11 cellular contexts compared by ENCODE assay signal in genomic region chr10:49139000-49139865, GRCh38. TPM values are rescaled to one million over a fixed set of nuclear protein-coding genes. Genes with fewer than 3 reads are reported as not detected.
DNase-seq lines count a peak whose midpoint lies in the region; ATAC-seq, FAIRE-seq and TF ChIP-seq lines count a peak whose summit lies in the region.
"Had no signal": no experiment of that assay in that cellular context is flagged by ENCODE, and none has a peak within 500 bp of the region (broad histone marks: within the 10 kb centered on the region; RNA-seq: fewer than 3 reads in every experiment).

No MANE protein-coding gene starts in this region.

- no peak overlapping the region for H3K18ac ChIP-seq in H1 (ENCODE audit: extremely low read depth, low read length)

- peaks cover 3% of the 10 kb centered on the region for H3K9me3 Mint-ChIP-seq in osteocyte (ENCODE audit: unreplicated experiment)

- H3K36me3 Mint-ChIP-seq in osteocyte (ENCODE audit: unreplicated experiment): no peaks in the 10 kb centered on the region

- H3K4me1 ChIP-seq in BLaER1 treated with 17β-estradiol and CSF1 and Interleukin-3, amounts not matched to agents 10 nM and 100 nM: peaks cover 20 to 54% (median 40%) of the 10 kb centered on the region in 10 experiments
- H3K4me1 ChIP-seq in H1 (replicated peaks in 1 of 4; ENCODE audit: control insufficient read depth in 3 of 4, insufficient read depth in 4 of 4, low read length in 3 of 4) (peaks cover 1 to 6% (median 3%) of the 10 kb centered on the region in 4 experiments; a peak in 2 of 7 replicates), foreskin keratinocyte (no peaks in the 10 kb centered on the region)

- H3K4me2 ChIP-seq in BLaER1 treated with 17β-estradiol and CSF1 and Interleukin-3, amounts not matched to agents 10 nM and 100 nM: peak overlapping the region in 10 of 11 experiments; percentile 12 to 93 (median 72); a peak in 17 of 22 replicates
- H3K4me2 ChIP-seq in H1 (ENCODE audit: insufficient read depth in 1 of 2, low read depth in 2 of 2, low read length in 2 of 2): no peak overlapping the region

- CTCF ChIA-PET in H1 (lab: Charles Lee; ENCODE audit: partially characterized antibody): interaction anchor here (0.7 to 4.3 kb wide), 8 partner anchors 9 to 294 kb away, joined by 3 to 13 read pairs (median 4); no protein-coding TSS in a partner anchor

- no peaks in the 10 kb centered on the region for H3K79me2 ChIP-seq in H1 (ENCODE audit: control insufficient read depth in 1 of 2, insufficient read depth in 2 of 2, low read length in 2 of 2)

- no peak overlapping the region for H3K56ac ChIP-seq in H1 (replicated peaks; ENCODE audit: insufficient read length, low read depth, low read length)

- no peak overlapping the region for H2AK5ac ChIP-seq in H1 (ENCODE audit: low read depth, low read length)

- 84% methylated on average over 8 of the region's 8 CpGs; no CpG with 5 or more reads in 1 of the 2 experiments for WGBS in H1 (ENCODE audit: extremely low coverage in 1 of 2, insufficient coverage in 1 of 2, insufficient read length in 1 of 2, insufficient replicate concordance in 2 of 2, low coverage in 1 of 2, low lambda C conversion rate in 2 of 2, missing lambda C conversion rate in 1 of 2), 2 experiments

- peaks cover 0 to 20% (median 16%) of the 10 kb centered on the region in 11 experiments; a peak in 19 of 22 replicates for H3K9me3 ChIP-seq in BLaER1 treated with 17β-estradiol and CSF1 and Interleukin-3, amounts not matched to agents 10 nM and 100 nM (replicated peaks in 1 of 11)
- no peaks in the 10 kb centered on the region for H3K9me3 ChIP-seq in H1 (ENCODE audit: insufficient read depth in 2 of 2, low read depth in 1 of 2, low read length in 1 of 2)

- H2BK120ac ChIP-seq in H1 (replicated peaks; ENCODE audit: low read depth, low read length): no peak overlapping the region

- peak overlapping the region in 7 of 11 experiments; percentile 42 to 77 (median 63); a peak in 15 of 22 replicates for H3K27ac ChIP-seq in BLaER1 treated with 17β-estradiol and CSF1 and Interleukin-3, amounts not matched to agents 10 nM and 100 nM
- H3K27ac ChIP-seq in H1 (ENCODE audit: low read depth, low read length): no peak overlapping the region
- H3K27ac ChIP-seq in foreskin keratinocyte: no peak overlapping the region

- peak overlapping the region in 5 of 11 experiments; percentile 31 to 64 (median 53); a peak in 7 of 22 replicates for H3K9ac ChIP-seq in BLaER1 treated with 17β-estradiol and CSF1 and Interleukin-3, amounts not matched to agents 10 nM and 100 nM
- H3K9ac ChIP-seq in H1 (replicated peaks in 1 of 4; ENCODE audit: extremely low read depth in 1 of 4, low read depth in 3 of 4, low read length in 3 of 4): no peak overlapping the region

- H3K79me1 ChIP-seq in H1 (ENCODE audit: low read depth, low read length): no peaks in the 10 kb centered on the region

- H3K27ac Mint-ChIP-seq in osteocyte (ENCODE audit: unreplicated experiment): no peak overlapping the region

- FAIRE-seq in H1 (lab: Jason Lieb, UNC): no peak

- no peak overlapping the region for H2AFZ ChIP-seq in H1 (ENCODE audit: low read length)

- H2BK15ac ChIP-seq in H1 (ENCODE audit: low read length): no peak overlapping the region

- H3K23me2 ChIP-seq in H1 (ENCODE audit: low read depth, low read length): no peaks in the 10 kb centered on the region

- TF ChIP-seq CTCF in H1 (IDR thresholded peaks at IDR 0.05; ENCODE audit: control extremely low read depth in 1 of 3, insufficient read depth in 1 of 3, low read depth in 1 of 3, low read length in 3 of 3) (no peak), osteocyte (IDR thresholded peaks at IDR 0.05) (no peak), foreskin keratinocyte (conservative IDR thresholded peaks at IDR 0.05) (no peak)

- no peak overlapping the region for H3K4ac ChIP-seq in H1 (replicated peaks; ENCODE audit: insufficient read length, low read depth, low read length)

- no peak for TF ChIP-seq POLR2A in H1 (IDR thresholded peaks at IDR 0.05; ENCODE audit: control extremely low read depth in 1 of 2, low read depth in 2 of 2, low read length in 2 of 2)

- H3K4me3 ChIP-seq in BLaER1 treated with 17β-estradiol and CSF1 and Interleukin-3, amounts not matched to agents 10 nM and 100 nM: peak overlapping the region in 1 of 10 experiments; percentile 35; a peak in 1 of 20 replicates
- H3K4me3 ChIP-seq in H1 (ENCODE audit: extremely low read depth in 1 of 4, insufficient read depth in 2 of 4, low read depth in 3 of 4, low read length in 4 of 4): no peak overlapping the region

- H3K14ac ChIP-seq in H1 (ENCODE audit: insufficient read length): no peak overlapping the region

- H4K5ac ChIP-seq in H1 (ENCODE audit: insufficient read length, low read depth, low read length): no peak overlapping the region

- H4K91ac ChIP-seq in H1 (replicated peaks; ENCODE audit: insufficient read length, low read length): no peak overlapping the region

- H3K4me1 Mint-ChIP-seq in osteocyte (ENCODE audit: unreplicated experiment): no peaks in the 10 kb centered on the region

- no peak overlapping the region for H4K8ac ChIP-seq in H1 (ENCODE audit: extremely low read depth, insufficient read depth, low read length)

- H4K20me1 ChIP-seq in BLaER1 treated with 17β-estradiol and CSF1 and Interleukin-3, amounts not matched to agents 10 nM and 100 nM: no peaks in the 10 kb centered on the region
- no peaks in the 10 kb centered on the region for H4K20me1 ChIP-seq in H1 (replicated peaks in 1 of 2; ENCODE audit: control insufficient read depth in 1 of 2, insufficient read depth in 2 of 2, low read length in 2 of 2)

- no peak overlapping the region for H3K23ac ChIP-seq in H1 (ENCODE audit: insufficient read length)

- 0 out of 2 replicates have a peak overlapping the region, but pooled peaks have one; percentile 50 for H2BK20ac ChIP-seq in H1 (ENCODE audit: low read length)

- H3K4me3 Mint-ChIP-seq in osteocyte (ENCODE audit: unreplicated experiment): no peak overlapping the region

- no peak for TF ChIP-seq RAD21 in H1 (IDR thresholded peaks at IDR 0.05 in 1 of 2, conservative IDR thresholded peaks at IDR 0.05 in 1 of 2; ENCODE audit: low read depth in 2 of 2, low read length in 2 of 2)

- no peak overlapping the region for H2BK5ac ChIP-seq in H1 (ENCODE audit: low read depth, low read length)

- H3K27me3 ChIP-seq in BLaER1 treated with 17β-estradiol and CSF1 and Interleukin-3, amounts not matched to agents 10 nM and 100 nM: no peaks in the 10 kb centered on the region
- H3K27me3 ChIP-seq in H1 (replicated peaks in 1 of 4; ENCODE audit: control insufficient read depth in 3 of 4, extremely low read depth in 1 of 4, insufficient read depth in 3 of 4, low read length in 3 of 4): no peaks in the 10 kb centered on the region
- H3K27me3 ChIP-seq in foreskin keratinocyte: no peaks in the 10 kb centered on the region

- TF ChIP-seq EP300 in H1 (IDR thresholded peaks at IDR 0.05; ENCODE audit: borderline replicate concordance in 1 of 2, low read depth in 2 of 2, low read length in 2 of 2): no peak

- H2BK12ac ChIP-seq in H1 (ENCODE audit: low read depth, low read length): no peak overlapping the region

- H3K36me3 ChIP-seq in BLaER1 treated with 17β-estradiol and CSF1 and Interleukin-3, amounts not matched to agents 10 nM and 100 nM: no peaks in the 10 kb centered on the region
- H3K36me3 ChIP-seq in H1 (ENCODE audit: control insufficient read depth in 2 of 4, insufficient read depth in 4 of 4, low read length in 3 of 4): no peaks in the 10 kb centered on the region

- ATAC-seq in foreskin keratinocyte (no peak), HG03139 (IDR thresholded peaks at IDR 0.05; ENCODE audit: unreplicated experiment) (no peak)

- H3K27me3 Mint-ChIP-seq in osteocyte (ENCODE audit: unreplicated experiment): peaks cover 8% of the 10 kb centered on the region

- POLR2A ChIA-PET in H1 (lab: Charles Lee; ENCODE audit: partially characterized antibody): interaction anchor here (1.9 kb wide), 1 partner anchor 9 kb away, joined by 4 read pairs; no protein-coding TSS in a partner anchor

- DNase-seq in MV-4-11 (lab: John Stamatoyannopoulos, UW) (peak; percentile 94), H1 (ENCODE audit: low read depth in 1 of 2, low spot score in 2 of 2) (no peak), osteocyte (ENCODE audit: extremely low spot score, unreplicated experiment) (peak; percentile 30), foreskin keratinocyte (no peak), hypothalamus (lab: John Stamatoyannopoulos, UW) (no peak)
- no peak for DNase-seq in effector CD4-positive, alpha-beta T cell
- DNase-seq: activated T-cell treated with anti-CD3 and anti-CD28 coated beads for 4 hours, NCI-H1105 treated with DMSO at 0.1 percent for 48 hours had no signal

RNA-seq across cellular contexts. Expression of gene FAM170B, which starts 5.4 kb away (rescaled TPM):
- not detected in 2 replicates for total RNA-seq in H1 (2021; fragmentation: NEBNext Ultra II Directional; extraction: Animal tissue kit (Norgen Biotek cat#: 25700))
- not detected in 2 replicates for polyA plus RNA-seq in H1 (2011; rRNA removed)
- polyA plus RNA-seq in H1 (2011; cell fraction: cytosol; rRNA removed): not detected
- not detected for polyA plus RNA-seq in H1 (2011; cell fraction: nucleus; rRNA removed)
- polyA plus RNA-seq in H1 (2012, experiment 1 of 2): not detected in 4 replicates
- polyA plus RNA-seq in H1 (2012, experiment 2 of 2): not detected
- not detected for polyA plus RNA-seq in H1 (2013, experiment 1 of 2)
- not detected for polyA plus RNA-seq in H1 (2013, experiment 2 of 2)
- polyA minus RNA-seq in H1 (2011; rRNA and poly(A)+ RNA removed): not detected in 2 replicates
- not detected for polyA minus RNA-seq in H1 (2011; cell fraction: cytosol; rRNA and poly(A)+ RNA removed)
- polyA minus RNA-seq in H1 (2011; cell fraction: nucleus; rRNA and poly(A)+ RNA removed): not detected
- total RNA-seq in osteocyte: not detected in 2 replicates
- not detected in 2 replicates for total RNA-seq in foreskin keratinocyte
- not detected in 2 replicates for polyA plus RNA-seq in foreskin keratinocyte
- total RNA-seq: G401 had no signal

RNA-seq across cellular contexts. Expression of gene VSTM4, which starts 23.9 kb away (rescaled TPM):
- 0.69 and 0.73 TPM in 2 replicates for total RNA-seq in H1 (2021; fragmentation: NEBNext Ultra II Directional; extraction: Animal tissue kit (Norgen Biotek cat#: 25700))
- 0.48 and 0.63 TPM in 2 replicates for polyA plus RNA-seq in H1 (2011; rRNA removed)
- polyA plus RNA-seq in H1 (2011; cell fraction: cytosol; rRNA removed): 0.50 TPM
- polyA plus RNA-seq in H1 (2011; cell fraction: nucleus; rRNA removed): 0.70 TPM
- 0.56 to 0.81 TPM (median 0.68 TPM) in 4 replicates for polyA plus RNA-seq in H1 (2012, experiment 1 of 2)
- polyA plus RNA-seq in H1 (2012, experiment 2 of 2): 0.21 TPM
- polyA plus RNA-seq in H1 (2013, experiment 1 of 2): 0.65 TPM
- 0.66 TPM for polyA plus RNA-seq in H1 (2013, experiment 2 of 2)
- 0.54 and 1.2 TPM in 2 replicates for polyA minus RNA-seq in H1 (2011; rRNA and poly(A)+ RNA removed)
- polyA minus RNA-seq in H1 (2011; cell fraction: cytosol; rRNA and poly(A)+ RNA removed): not detected
- polyA minus RNA-seq in H1 (2011; cell fraction: nucleus; rRNA and poly(A)+ RNA removed): 1.2 TPM
- total RNA-seq in osteocyte: 0.70 and 0.81 TPM in 2 replicates
- not detected in 2 replicates for total RNA-seq in foreskin keratinocyte
- not detected in 2 replicates for polyA plus RNA-seq in foreskin keratinocyte
- total RNA-seq: G401 had no signal

RNA-seq across cellular contexts. Expression of gene TMEM273, which starts 49.0 kb away (rescaled TPM):
- total RNA-seq in H1 (2021; fragmentation: NEBNext Ultra II Directional; extraction: Animal tissue kit (Norgen Biotek cat#: 25700)): not detected in 2 replicates
- polyA plus RNA-seq in H1 (2011; rRNA removed) (not detected in 2 replicates), foreskin keratinocyte (not detected in 2 replicates)
- polyA plus RNA-seq in H1 (2011; cell fraction: cytosol; rRNA removed): 0.14 TPM
- polyA plus RNA-seq in H1 (2011; cell fraction: nucleus; rRNA removed): not detected
- polyA plus RNA-seq in H1 (2012, experiment 1 of 2): not detected in 4 replicates
- not detected for polyA plus RNA-seq in H1 (2012, experiment 2 of 2)
- 0.02 TPM for polyA plus RNA-seq in H1 (2013, experiment 1 of 2)
- 0.07 TPM for polyA plus RNA-seq in H1 (2013, experiment 2 of 2)
- 0.16 TPM in 1 of 2 replicates, not detected in the other for polyA minus RNA-seq in H1 (2011; rRNA and poly(A)+ RNA removed)
- not detected for polyA minus RNA-seq in H1 (2011; cell fraction: cytosol; rRNA and poly(A)+ RNA removed)
- not detected for polyA minus RNA-seq in H1 (2011; cell fraction: nucleus; rRNA and poly(A)+ RNA removed)
- total RNA-seq in osteocyte (not detected in 2 replicates), foreskin keratinocyte (not detected in 2 replicates)
- total RNA-seq: G401 had no signal

Comparison
In these comparisons a context has a peak if more than half of its experiments do, and no peak if none do; other contexts are left out.
1. H3K27ac ChIP-seq: peak in BLaER1 treated with 17β-estradiol and CSF1 and Interleukin-3, amounts not matched to agents 10 nM and 100 nM (7 of 11); none in H1 (single experiment) and foreskin keratinocyte (single experiment).
2. H3K4me2 ChIP-seq: peak in BLaER1 treated with 17β-estradiol and CSF1 and Interleukin-3, amounts not matched to agents 10 nM and 100 nM (10 of 11); none in H1 (0 of 2).
3. DNase-seq: peak in MV-4-11 (single experiment) and osteocyte (single experiment); none in H1 (0 of 2), effector CD4-positive, alpha-beta T cell (single experiment), foreskin keratinocyte (0 of 2) and hypothalamus (0 of 51).